ENCODE assay signal across 13 cellular contexts in genomic region chr5:10567781-10568321, GRCh38. TPM values are rescaled to one million over a fixed set of nuclear protein-coding genes. Genes with fewer than 3 reads are reported as not detected.
DNase-seq lines count a peak whose midpoint lies in the region; ATAC-seq and TF ChIP-seq lines count a peak whose summit lies in the region.
"Had no signal": no experiment of that assay in that cellular context is flagged by ENCODE, and none has a peak within 500 bp of the region (broad histone marks: within the 10 kb centered on the region; RNA-seq: fewer than 3 reads in every experiment).

No MANE protein-coding gene starts in this region.

- peaks cover 18% of the 10 kb centered on the region for H3K79me2 ChIP-seq in trophoblast cell (ENCODE audit: control insufficient read depth, insufficient read depth, low read length, poor library complexity)
- H3K79me2 ChIP-seq: parathyroid adenoma had no signal

- no peak overlapping the region for H3K23ac ChIP-seq in trophoblast cell (ENCODE audit: low read length)

- TF ChIP-seq CTCF in suprapubic skin (IDR thresholded peaks at IDR 0.05) = no peak

- no peak overlapping the region for H3K4ac ChIP-seq in trophoblast cell (ENCODE audit: low read depth, low read length)

- H4K20me1 ChIP-seq in BLaER1 treated with 17β-estradiol and CSF1 and Interleukin-3, amounts not matched to agents 10 nM and 100 nM = peaks cover 0 to 85% (median 44%) of the 10 kb centered on the region in 11 experiments; a peak in 18 of 22 replicates

- H3K36me3 ChIP-seq in BLaER1 treated with 17β-estradiol and CSF1 and Interleukin-3, amounts not matched to agents 10 nM and 100 nM = peaks cover 0 to 33% (median 8%) of the 10 kb centered on the region in 11 experiments; a peak in 14 of 22 replicates
- peaks cover 35% of the 10 kb centered on the region for H3K36me3 ChIP-seq in MG63
- peaks cover 2 to 4% of the 10 kb centered on the region in 2 experiments for H3K36me3 ChIP-seq in trophoblast cell (ENCODE audit: control insufficient read depth in 1 of 2, insufficient read depth in 2 of 2, low read length in 2 of 2)
- no peaks in the 10 kb centered on the region for H3K36me3 ChIP-seq in suprapubic skin
- H3K36me3 ChIP-seq: brain microvascular endothelial cell had no signal

- H2AK5ac ChIP-seq in trophoblast cell (ENCODE audit: low read length) = no peak overlapping the region

- H2AFZ ChIP-seq in trophoblast cell (ENCODE audit: insufficient read depth, low read length, poor library complexity) = no peak overlapping the region
- H2AFZ ChIP-seq: parathyroid adenoma had no signal

- H3K27me3 ChIP-seq in BLaER1 treated with 17β-estradiol and CSF1 and Interleukin-3, amounts not matched to agents 10 nM and 100 nM = peaks cover 0 to 37% (median 0%) of the 10 kb centered on the region in 11 experiments; a peak in 7 of 22 replicates
- H3K27me3 ChIP-seq in MG63 (no peaks in the 10 kb centered on the region), trophoblast cell (ENCODE audit: insufficient read depth, low read length) (no peaks in the 10 kb centered on the region), suprapubic skin (peaks cover 24% of the 10 kb centered on the region)
- H3K27me3 ChIP-seq: brain microvascular endothelial cell had no signal

- WGBS in trophoblast cell (ENCODE audit: extremely low coverage, insufficient coverage, insufficient read length) = no CpG with 5 or more reads among the region's 4 CpGs
- WGBS in suprapubic skin = 57% methylated on average over 4 of the region's 4 CpGs

- no peak for TF ChIP-seq POLR2A in suprapubic skin (IDR thresholded peaks at IDR 0.05)

- peak overlapping the region in 5 of 10 experiments; percentile 83 to 94 (median 90); a peak in 9 of 20 replicates for H3K4me3 ChIP-seq in BLaER1 treated with 17β-estradiol and CSF1 and Interleukin-3, amounts not matched to agents 10 nM and 100 nM
- peak overlapping the region; percentile 81; the same call in 1 of the 2 replicates for H3K4me3 ChIP-seq in MG63
- H3K4me3 ChIP-seq in trophoblast cell (ENCODE audit: low read depth, low read length) = no peak overlapping the region
- H3K4me3 ChIP-seq in suprapubic skin = no peak overlapping the region

- no peak overlapping the region for H2BK5ac ChIP-seq in trophoblast cell (ENCODE audit: low read depth, low read length, poor library complexity)

- H4K91ac ChIP-seq in trophoblast cell (ENCODE audit: low read depth, low read length) = no peak overlapping the region

- H3K18ac ChIP-seq in trophoblast cell (ENCODE audit: low read length) = no peak overlapping the region

- H4K8ac ChIP-seq in trophoblast cell (ENCODE audit: low read depth, low read length) = no peak overlapping the region

- H2BK120ac ChIP-seq in trophoblast cell (ENCODE audit: insufficient read depth, low read length, poor library complexity) = no peak overlapping the region

- peak overlapping the region in 6 of 11 experiments; percentile 85 to 98 (median 94); a peak in 11 of 22 replicates for H3K9ac ChIP-seq in BLaER1 treated with 17β-estradiol and CSF1 and Interleukin-3, amounts not matched to agents 10 nM and 100 nM
- no peak overlapping the region for H3K9ac ChIP-seq in trophoblast cell (ENCODE audit: low read length)
- H3K9ac ChIP-seq: parathyroid adenoma had no signal

- H3K4me2 ChIP-seq in BLaER1 treated with 17β-estradiol and CSF1 and Interleukin-3, amounts not matched to agents 10 nM and 100 nM = peak overlapping the region; percentile 91 to 100 (median 98)
- peak overlapping the region; percentile 8 for H3K4me2 ChIP-seq in trophoblast cell (ENCODE audit: low read length)

- H3K14ac ChIP-seq in trophoblast cell (ENCODE audit: low read length) = no peak overlapping the region

- no peak for ATAC-seq in GM21786 (IDR thresholded peaks at IDR 0.05; ENCODE audit: unreplicated experiment)
- ATAC-seq: foreskin keratinocyte had no signal

- no peak for TF ChIP-seq EP300 in suprapubic skin (IDR thresholded peaks at IDR 0.05)

- DNase-seq in MG63 (no peak), dedifferentiated amniotic fluid mesenchymal stem cell (ENCODE audit: extremely low spot score) (peak; percentile 36), trophoblast cell (peak in 1 of 2 donors; percentile 49), NCI-H1092 treated with DMSO at 0.1 percent for 48 hours (lab: John Stamatoyannopoulos, UW) (no peak), suprapubic skin (ENCODE audit: low spot score in 2 of 2) (no peak)
- no peak for DNase-seq in activated CD4-positive, CD25-positive, alpha-beta regulatory T cell (lab: John Stamatoyannopoulos, UW)
- DNase-seq: brain microvascular endothelial cell; foreskin keratinocyte; stimulated activated CD4-positive, alpha-beta T cell treated with anti-CD3 and anti-CD28 coated beads, Interleukin-4, amount 100 ng/mL, for 1 hour; T1000 had no signal

- no peak overlapping the region for H4K12ac ChIP-seq in trophoblast cell (ENCODE audit: low read depth, low read length)

- peak overlapping the region in 6 of 11 experiments; percentile 64 to 99 (median 96); a peak in 5 of 22 replicates for H3K27ac ChIP-seq in BLaER1 treated with 17β-estradiol and CSF1 and Interleukin-3, amounts not matched to agents 10 nM and 100 nM
- peak overlapping the region; percentile 22 for H3K27ac ChIP-seq in trophoblast cell (ENCODE audit: low read depth, low read length)
- no peak overlapping the region for H3K27ac ChIP-seq in suprapubic skin
- H3K27ac ChIP-seq: brain microvascular endothelial cell, foreskin keratinocyte, parathyroid adenoma had no signal

- H3K9me3 ChIP-seq in BLaER1 treated with 17β-estradiol and CSF1 and Interleukin-3, amounts not matched to agents 10 nM and 100 nM (replicated peaks in 1 of 11) = peaks cover 0 to 4% (median 0%) of the 10 kb centered on the region in 11 experiments; a peak in 1 of 22 replicates
- H3K9me3 ChIP-seq in MG63 = no peaks in the 10 kb centered on the region
- no peaks in the 10 kb centered on the region for H3K9me3 ChIP-seq in trophoblast cell (ENCODE audit: insufficient read depth, low read depth, low read length)
- H3K9me3 ChIP-seq in suprapubic skin = no peaks in the 10 kb centered on the region

- no peak overlapping the region for H2BK12ac ChIP-seq in trophoblast cell (ENCODE audit: low read length)

- peaks cover 22% of the 10 kb centered on the region for H3K79me1 ChIP-seq in trophoblast cell (ENCODE audit: low read length)

- peaks cover 39 to 65% (median 53%) of the 10 kb centered on the region in 10 experiments for H3K4me1 ChIP-seq in BLaER1 treated with 17β-estradiol and CSF1 and Interleukin-3, amounts not matched to agents 10 nM and 100 nM
- H3K4me1 ChIP-seq in trophoblast cell (ENCODE audit: control insufficient read depth in 1 of 2, insufficient read depth in 2 of 2, low read length in 2 of 2) (peaks cover 33 to 43% of the 10 kb centered on the region in 2 experiments), suprapubic skin (peaks cover 49% of the 10 kb centered on the region)
- H3K4me1 ChIP-seq: parathyroid adenoma had no signal

RNA-seq across cellular contexts. Expression of gene ANKRD33B, which starts 4.0 kb away (rescaled TPM):
- 9.6 and 10.4 TPM in 2 replicates for total RNA-seq in MG63 (2014; rRNA removed; shearing (Covaris generic); ENCODE audit: low replicate concordance)
- 11.4 and 11.6 TPM in 2 replicates for polyA plus RNA-seq in trophoblast cell (2013)
- total RNA-seq in suprapubic skin = 10 to 100 TPM; 16.7 to 27.0 (median 24.8) TPM
